In the genomic region with DNA sequence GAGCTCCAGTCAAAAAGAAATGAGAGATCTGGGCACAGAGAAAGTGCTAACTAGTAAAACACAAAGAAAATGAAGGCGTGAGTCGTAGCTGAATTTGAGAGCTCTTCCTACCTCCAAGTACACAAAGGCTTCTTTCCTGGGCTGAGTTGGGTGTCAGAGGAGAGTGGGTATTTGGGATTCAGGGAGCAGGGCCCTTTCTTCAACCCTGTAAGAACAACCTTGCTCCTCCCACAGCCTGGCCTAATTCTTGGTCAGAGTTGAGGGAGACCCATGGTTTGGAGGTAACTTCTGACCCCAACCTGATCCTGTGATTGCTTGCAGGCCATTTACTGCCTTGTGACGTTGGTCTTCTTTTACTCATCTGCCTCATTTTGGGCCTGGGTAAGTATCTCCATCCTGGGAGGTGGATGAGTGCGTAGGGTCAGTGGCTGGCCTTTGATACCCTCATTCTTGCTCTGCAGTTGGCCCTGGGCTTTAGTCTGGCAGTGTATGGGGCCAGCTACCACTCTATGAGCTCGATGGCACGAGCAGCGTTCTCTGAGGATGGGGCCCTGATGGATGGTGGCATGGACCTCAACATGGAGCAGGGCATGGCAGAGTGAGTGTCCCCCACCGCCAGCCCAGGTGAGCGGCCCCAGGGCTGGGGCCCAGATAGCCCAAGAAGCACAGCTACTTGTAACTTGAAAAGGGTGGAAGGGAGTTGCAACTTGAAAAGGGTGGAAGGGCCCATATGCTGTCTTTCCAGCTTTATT, we compare ENCODE assay signal across 9 cellular contexts. TPM values are rescaled to one million over a fixed set of nuclear protein-coding genes. Genes with fewer than 3 reads are reported as not detected.
A peak's percentile ranks its signal among the peaks of the same experiment; 100 is the strongest.
DNase-seq lines count a peak whose midpoint lies in the region; ATAC-seq, FAIRE-seq and TF ChIP-seq lines count a peak whose summit lies in the region.
"Had no signal": no experiment of that assay in that cellular context is flagged by ENCODE, and none has a peak within 500 bp of the region (broad histone marks: within the 10 kb centered on the region; RNA-seq: fewer than 3 reads in every experiment).

No MANE protein-coding gene starts in this region.

- DNase-seq in left ventricle myocardium inferior (no peak), cardiac septum (ENCODE audit: low spot score) (no peak), K562 (ENCODE audit: extremely low read depth in 1 of 4, low spot score in 3 of 4) (no peak), left colon (no peak), uterus (no peak), NCI-H1092 (lab: John Stamatoyannopoulos, UW) (no peak)

- in situ Hi-C loops in K562 (cut with MboI), result no loop called here

- TF ChIP-seq POLR2A in K562 (conservative IDR thresholded peaks at IDR 0.05), result 0 out of 2 replicates have a peak, but pooled peaks have one; percentile 17
- TF ChIP-seq POLR2A in uterus (IDR thresholded peaks at IDR 0.05), result no peak

- POLR2A ChIA-PET in K562 (lab: Yijun Ruan, JAX), result interaction anchor here (1.3 to 2.8 kb wide), 5 partner anchors 10 to 31 kb away, joined by 3 to 31 read pairs (median 6); no protein-coding TSS in a partner anchor

- intact Hi-C loops in left ventricle myocardium inferior (cut with micrococcal nuclease) (no loop called here), cardiac septum (cut with DNase I) (no loop called here), K562 (cut with micrococcal nuclease) (loop anchor here (5.0 kb wide), 1 partner anchor 36 kb away; a partner anchor contains a TSS), left colon (cut with DNase I, micrococcal nuclease) (no loop called here), uterus (cut with DNase I; ENCODE audit: low total_unique reads) (no loop called here)

- H3K27me3 ChIP-seq in left ventricle myocardium inferior (ENCODE audit: low read depth), result no peaks in the 10 kb centered on the region
- H3K27me3 ChIP-seq in K562 (ENCODE audit: control insufficient read depth in 2 of 2, insufficient read depth in 2 of 2, low read length in 2 of 2), result no peaks in the 10 kb centered on the region
- H3K27me3 ChIP-seq in uterus, result no peaks in the 10 kb centered on the region

- peak overlapping the region; percentile 94 to 97 for H3K9ac ChIP-seq in K562 (ENCODE audit: insufficient read depth in 1 of 2, low read depth in 2 of 2, low read length in 2 of 2)

- H3K27ac ChIP-seq in left ventricle myocardium inferior (replicated peaks) (no peak overlapping the region), K562 (ENCODE audit: extremely low read depth, low read depth, low read length) (peak overlapping the region; percentile 19; the same call in 1 of the 3 replicates), mesodermal cell (ENCODE audit: low read depth, low read length, severe bottlenecking) (no peak overlapping the region), uterus (no peak overlapping the region)

- no peak overlapping the region for H2AFZ ChIP-seq in K562 (ENCODE audit: low read depth, low read length)

- TF ChIP-seq EP300 in K562 (IDR thresholded peaks at IDR 0.05; ENCODE audit: low read length), result no peak

- H3K4me2 ChIP-seq in K562 (ENCODE audit: insufficient read depth, low read length), result peak overlapping the region; percentile 100

- peaks cover 21% of the 10 kb centered on the region for H3K79me2 ChIP-seq in K562 (ENCODE audit: control insufficient read depth, insufficient read depth, low read length)

- no peaks in the 10 kb centered on the region for H4K20me1 ChIP-seq in K562 (replicated peaks; ENCODE audit: control insufficient read depth, insufficient read depth, low read length)

- CTCF ChIA-PET in K562 (lab: Yijun Ruan, JAX; ENCODE audit: low intra/inter-chr PET ratio), result no interaction called here

- no peak for ATAC-seq in K562
- no peak for ATAC-seq in left colon
- ATAC-seq in HG02970 (IDR thresholded peaks at IDR 0.05; ENCODE audit: low FRiP score, unreplicated experiment), result no peak

- H3K9me3 ChIP-seq in left ventricle myocardium inferior (replicated peaks) (no peaks in the 10 kb centered on the region), K562 (replicated peaks; ENCODE audit: control insufficient read depth, insufficient read depth, low read depth, low read length) (no peaks in the 10 kb centered on the region), mesodermal cell (ENCODE audit: control insufficient read depth, low read length) (no peaks in the 10 kb centered on the region), uterus (no peaks in the 10 kb centered on the region)

- no TSS peak for BruUV-seq in K562 (replicated peaks; lab: Mats Ljungman, UMichigan)

- peak overlapping the region; percentile 99 for H3K4me3 ChIP-seq in left ventricle myocardium inferior
- H3K4me3 ChIP-seq in K562, result peak overlapping the region; percentile 98
- peak overlapping the region; percentile 100 for H3K4me3 ChIP-seq in mesodermal cell (ENCODE audit: extremely low read depth, insufficient read depth, low read length, poor library complexity, severe bottlenecking)
- peak overlapping the region in 1 of 2 donors; percentile 97 for H3K4me3 ChIP-seq in uterus

- no peaks in the 10 kb centered on the region for H3K9me1 ChIP-seq in K562 (ENCODE audit: control insufficient read depth, insufficient read depth, low read length)

- H3K36me3 ChIP-seq in left ventricle myocardium inferior, result peaks cover 51% of the 10 kb centered on the region
- peaks cover 57% of the 10 kb centered on the region; the same call in 2 of the 3 replicates for H3K36me3 ChIP-seq in K562 (ENCODE audit: control insufficient read depth, insufficient read depth, low read length)
- H3K36me3 ChIP-seq in mesodermal cell (ENCODE audit: control insufficient read depth, insufficient read depth, low read length), result peaks cover 52% of the 10 kb centered on the region
- H3K36me3 ChIP-seq in uterus, result no peaks in the 10 kb centered on the region

- FAIRE-seq in K562 (lab: Jason Lieb, UNC), result no peak
- FAIRE-seq: G401.6 had no signal

- whole genome bisulfite sequencing in K562 (ENCODE audit: insufficient coverage, low coverage, missing lambda C conversion rate), result 83% methylated on average over 9 of the region's 9 CpGs
- WGBS in mesodermal cell (ENCODE audit: insufficient coverage in 2 of 2), 2 experiments, result 98 to 99% methylated on average over 5 to 7 of the region's 9 CpGs

- no peak for TF ChIP-seq RAD21 in K562 (CRISPR knock-in tag; conservative IDR thresholded peaks at IDR 0.05 in 1 of 2, IDR thresholded peaks at IDR 0.05 in 1 of 2)

- H3K4me1 ChIP-seq in left ventricle myocardium inferior (peaks cover 33% of the 10 kb centered on the region), K562 (replicated peaks in 1 of 2; ENCODE audit: control insufficient read depth in 2 of 2, insufficient read depth in 2 of 2, low read length in 2 of 2) (peaks cover 18 to 20% of the 10 kb centered on the region in 2 experiments), mesodermal cell (ENCODE audit: control insufficient read depth, insufficient read depth, low read length, poor library complexity, severe bottlenecking) (peaks cover 10% of the 10 kb centered on the region), uterus (peaks cover 4 to 12% of the 10 kb centered on the region in 2 donors)

- TF ChIP-seq CTCF in left ventricle myocardium inferior (IDR thresholded peaks at IDR 0.05; ENCODE audit: borderline replicate concordance) (no peak), K562 (IDR thresholded peaks at IDR 0.05 in 2 of 3, conservative IDR thresholded peaks at IDR 0.05 in 1 of 3; ENCODE audit: insufficient read depth in 2 of 3, low read depth in 1 of 3, low read length in 3 of 3) (no peak), uterus (IDR thresholded peaks at IDR 0.05) (no peak)

RNA-seq across cellular contexts. Expression of a gene that starts 1.3 kb away (rescaled TPM):
- total RNA-seq in left ventricle myocardium inferior (11.5 TPM), cardiac septum (16.3 TPM), K562 (2014; rRNA removed) (43.6 and 46.8 TPM in 2 replicates), K562 (2014; rRNA removed; fragmentation: Illumina TruSeq; extraction: Trizol) (25.2 and 31.8 TPM in 2 replicates), K562 (2015; rRNA removed; fragmentation: Illumina TruSeq; extraction: Trizol) (33.3 and 37.4 TPM in 2 replicates), K562 (2021) (46.5 and 54.3 TPM in 2 replicates), left colon (10 to 100 TPM; 40.7 to 42.0 TPM), uterus (10 to 100 TPM; 10.2 to 57.9 (median 27.3) TPM)
- total RNA-seq in K562 (2011; cell fraction: chromatin; rRNA removed; ENCODE audit: low replicate concordance), result 63.5 and 134 TPM in 2 replicates
- total RNA-seq in K562 (2011; cell fraction: nucleolus; rRNA removed), result 154 and 182 TPM in 2 replicates
- 105 and 122 TPM in 2 replicates for total RNA-seq in K562 (2011; cell fraction: nucleoplasm; rRNA removed)
- polyA plus RNA-seq in K562 (2011; rRNA removed) (55.8 and 67.8 TPM in 2 replicates), K562 (2014; fragmentation: Illumina TruSeq; extraction: Trizol) (54.1 and 61.7 TPM in 2 replicates), K562 (2014; fragmentation: Nextera tagmentation; extraction: Ambion mirVana) (100 to 1,000 TPM; 233 to 239 TPM), K562 (2014; rRNA removed) (64.4 and 72.6 TPM in 2 replicates)
- polyA plus RNA-seq in K562 (2011; cell fraction: cytosol; rRNA removed), result 113 and 129 TPM in 2 replicates
- polyA plus RNA-seq in K562 (2011; cell fraction: nucleus; rRNA removed), result 65.0 and 95.7 TPM in 2 replicates
- polyA plus RNA-seq in K562 (2012), result 48.4 and 51.3 TPM in 2 replicates
- polyA minus RNA-seq in K562 (2011; rRNA and poly(A)+ RNA removed), result 48.1 and 54.8 TPM in 2 replicates
- 21.3 and 27.6 TPM in 2 replicates for polyA minus RNA-seq in K562 (2011; cell fraction: cytosol; rRNA and poly(A)+ RNA removed)
- 32.0 and 42.5 TPM in 2 replicates for polyA minus RNA-seq in K562 (2011; cell fraction: nucleus; rRNA and poly(A)+ RNA removed)
- 44.5 TPM for polyA plus RNA-seq in mesodermal cell (2013, experiment 1 of 2)
- polyA plus RNA-seq in mesodermal cell (2013, experiment 2 of 2), result 37.3 TPM

RNA-seq across cellular contexts. Expression of a gene that starts 19.1 kb away (rescaled TPM):
- total RNA-seq in left ventricle myocardium inferior (18.0 TPM), cardiac septum (33.4 TPM), K562 (2014; rRNA removed) (47.9 and 57.6 TPM in 2 replicates), K562 (2014; rRNA removed; fragmentation: Illumina TruSeq; extraction: Trizol) (16.2 and 26.9 TPM in 2 replicates), K562 (2015; rRNA removed; fragmentation: Illumina TruSeq; extraction: Trizol) (21.1 and 21.8 TPM in 2 replicates), K562 (2021) (113 and 126 TPM in 2 replicates), left colon (10 to 100 TPM; 29.7 to 42.7 TPM), uterus (10 to 100 TPM in 3 of 4 donors, 1 to 10 TPM in 1; 2.3 to 37.6 (median 11.8) TPM)
- 215 and 563 TPM in 2 replicates for total RNA-seq in K562 (2011; cell fraction: chromatin; rRNA removed; ENCODE audit: low replicate concordance)
- 341 and 352 TPM in 2 replicates for total RNA-seq in K562 (2011; cell fraction: nucleolus; rRNA removed)
- 210 and 234 TPM in 2 replicates for total RNA-seq in K562 (2011; cell fraction: nucleoplasm; rRNA removed)
- polyA plus RNA-seq in K562 (2011; rRNA removed) (32.3 and 65.2 TPM in 2 replicates), K562 (2014; fragmentation: Illumina TruSeq; extraction: Trizol) (48.2 and 49.9 TPM in 2 replicates), K562 (2014; fragmentation: Nextera tagmentation; extraction: Ambion mirVana) (10 to 100 TPM; 18.7 to 19.2 TPM), K562 (2014; rRNA removed) (63.0 and 63.7 TPM in 2 replicates)
- polyA plus RNA-seq in K562 (2011; cell fraction: cytosol; rRNA removed), result 33.8 and 42.7 TPM in 2 replicates
- 385 and 440 TPM in 2 replicates for polyA plus RNA-seq in K562 (2011; cell fraction: nucleus; rRNA removed)
- polyA plus RNA-seq in K562 (2012), result 73.5 and 82.7 TPM in 2 replicates
- polyA minus RNA-seq in K562 (2011; rRNA and poly(A)+ RNA removed), result 19.6 and 21.8 TPM in 2 replicates
- 36.4 and 51.4 TPM in 2 replicates for polyA minus RNA-seq in K562 (2011; cell fraction: cytosol; rRNA and poly(A)+ RNA removed)
- 49.3 and 53.6 TPM in 2 replicates for polyA minus RNA-seq in K562 (2011; cell fraction: nucleus; rRNA and poly(A)+ RNA removed)
- polyA plus RNA-seq in mesodermal cell (2013, experiment 1 of 2), result 71.7 TPM
- 59.8 TPM for polyA plus RNA-seq in mesodermal cell (2013, experiment 2 of 2)

RNA-seq across cellular contexts. Expression of a gene that starts 20.6 kb away (rescaled TPM):
- 1.3 TPM for total RNA-seq in left ventricle myocardium inferior
- total RNA-seq in cardiac septum, result 1.1 TPM
- total RNA-seq in K562 (2011; cell fraction: chromatin; rRNA removed; ENCODE audit: low replicate concordance), result 11.2 and 22.6 TPM in 2 replicates
- total RNA-seq in K562 (2011; cell fraction: nucleolus; rRNA removed), result 13.6 and 15.5 TPM in 2 replicates
- 10.0 and 10.3 TPM in 2 replicates for total RNA-seq in K562 (2011; cell fraction: nucleoplasm; rRNA removed)
- total RNA-seq in K562 (2014; rRNA removed), result 1.2 and 1.6 TPM in 2 replicates
- total RNA-seq in K562 (2014; rRNA removed; fragmentation: Illumina TruSeq; extraction: Trizol), result 0.69 and 0.70 TPM in 2 replicates
- 0.72 TPM in 2 replicates for total RNA-seq in K562 (2015; rRNA removed; fragmentation: Illumina TruSeq; extraction: Trizol)
- total RNA-seq in K562 (2021), result 2.5 and 3.1 TPM in 2 replicates
- 2.6 and 3.4 TPM in 2 replicates for polyA plus RNA-seq in K562 (2011; rRNA removed)
- 1.8 and 2.4 TPM in 2 replicates for polyA plus RNA-seq in K562 (2011; cell fraction: cytosol; rRNA removed)
- polyA plus RNA-seq in K562 (2011; cell fraction: nucleus; rRNA removed), result 25.0 and 34.4 TPM in 2 replicates
- polyA plus RNA-seq in K562 (2012), result 2.1 and 3.4 TPM in 2 replicates
- 1.5 and 1.8 TPM in 2 replicates for polyA plus RNA-seq in K562 (2014; fragmentation: Illumina TruSeq; extraction: Trizol)
- polyA plus RNA-seq in K562 (2014; fragmentation: Nextera tagmentation; extraction: Ambion mirVana), result under 1 TPM; 0.06 to 0.07 TPM
- 2.7 and 2.8 TPM in 2 replicates for polyA plus RNA-seq in K562 (2014; rRNA removed)
- 1.2 and 1.3 TPM in 2 replicates for polyA minus RNA-seq in K562 (2011; rRNA and poly(A)+ RNA removed)
- 0.91 and 1.5 TPM in 2 replicates for polyA minus RNA-seq in K562 (2011; cell fraction: cytosol; rRNA and poly(A)+ RNA removed)
- polyA minus RNA-seq in K562 (2011; cell fraction: nucleus; rRNA and poly(A)+ RNA removed), result 4.4 and 4.7 TPM in 2 replicates
- polyA plus RNA-seq in mesodermal cell (2013, experiment 1 of 2), result 8.8 TPM
- 7.5 TPM for polyA plus RNA-seq in mesodermal cell (2013, experiment 2 of 2)
- total RNA-seq in left colon, result 1 to 10 TPM in 1 of 2 donors, under 1 TPM in 1; 0.61 to 1.3 TPM
- 1 to 10 TPM in 2 of 4 donors, under 1 TPM in 1, not detected in 1; 0.55 to 1.9 (median 1.3) TPM for total RNA-seq in uterus

RNA-seq across cellular contexts. Expression of a gene that starts 29.3 kb away (rescaled TPM):
- 0.80 TPM for total RNA-seq in left ventricle myocardium inferior
- 0.92 TPM for total RNA-seq in cardiac septum
- 12.1 and 42.9 TPM in 2 replicates for total RNA-seq in K562 (2011; cell fraction: chromatin; rRNA removed; ENCODE audit: low replicate concordance)
- 32.0 and 40.1 TPM in 2 replicates for total RNA-seq in K562 (2011; cell fraction: nucleolus; rRNA removed)
- total RNA-seq in K562 (2011; cell fraction: nucleoplasm; rRNA removed), result 12.4 and 17.4 TPM in 2 replicates
- 1.9 and 3.1 TPM in 2 replicates for total RNA-seq in K562 (2014; rRNA removed)
- 0.48 and 0.58 TPM in 2 replicates for total RNA-seq in K562 (2014; rRNA removed; fragmentation: Illumina TruSeq; extraction: Trizol)
- 1.5 and 1.7 TPM in 2 replicates for total RNA-seq in K562 (2015; rRNA removed; fragmentation: Illumina TruSeq; extraction: Trizol)
- 3.9 and 4.6 TPM in 2 replicates for total RNA-seq in K562 (2021)
- polyA plus RNA-seq in K562 (2011; rRNA removed), result 2.5 and 4.0 TPM in 2 replicates
- polyA plus RNA-seq in K562 (2011; cell fraction: cytosol; rRNA removed), result 2.2 and 3.1 TPM in 2 replicates
- polyA plus RNA-seq in K562 (2011; cell fraction: nucleus; rRNA removed), result 35.2 and 59.8 TPM in 2 replicates
- 3.7 and 5.7 TPM in 2 replicates for polyA plus RNA-seq in K562 (2012)
- polyA plus RNA-seq in K562 (2014; fragmentation: Illumina TruSeq; extraction: Trizol), result 0.82 and 1.3 TPM in 2 replicates
- under 1 TPM; 0.04 to 0.06 TPM for polyA plus RNA-seq in K562 (2014; fragmentation: Nextera tagmentation; extraction: Ambion mirVana)
- 5.1 and 5.2 TPM in 2 replicates for polyA plus RNA-seq in K562 (2014; rRNA removed)
- polyA minus RNA-seq in K562 (2011; rRNA and poly(A)+ RNA removed), result 0.51 and 0.53 TPM in 2 replicates
- 0.57 and 1.3 TPM in 2 replicates for polyA minus RNA-seq in K562 (2011; cell fraction: cytosol; rRNA and poly(A)+ RNA removed)
- 5.8 and 7.3 TPM in 2 replicates for polyA minus RNA-seq in K562 (2011; cell fraction: nucleus; rRNA and poly(A)+ RNA removed)
- 2.7 TPM for polyA plus RNA-seq in mesodermal cell (2013, experiment 1 of 2)
- 2.3 TPM for polyA plus RNA-seq in mesodermal cell (2013, experiment 2 of 2)
- 10 to 100 TPM; 58.1 to 60.5 TPM for total RNA-seq in left colon
- total RNA-seq in uterus, result 1 to 10 TPM in 2 of 4 donors, not detected in 2; 1.6 to 5.4 TPM

RNA-seq across cellular contexts. Expression of a gene that starts 36.3 kb away (rescaled TPM):
- total RNA-seq in left ventricle myocardium inferior (35.9 TPM), cardiac septum (34.4 TPM), K562 (2014; rRNA removed) (109 and 145 TPM in 2 replicates), K562 (2014; rRNA removed; fragmentation: Illumina TruSeq; extraction: Trizol) (52.8 and 64.0 TPM in 2 replicates), K562 (2015; rRNA removed; fragmentation: Illumina TruSeq; extraction: Trizol) (105 and 106 TPM in 2 replicates), K562 (2021) (114 and 115 TPM in 2 replicates), left colon (10 to 100 TPM; 59.1 to 81.4 TPM), uterus (100 to 1,000 TPM in 1 of 4 donors, 10 to 100 TPM in 3; 49.2 to 294 (median 77.1) TPM)
- total RNA-seq in K562 (2011; cell fraction: chromatin; rRNA removed; ENCODE audit: low replicate concordance), result 211 and 651 TPM in 2 replicates
- 388 and 435 TPM in 2 replicates for total RNA-seq in K562 (2011; cell fraction: nucleolus; rRNA removed)
- 240 and 280 TPM in 2 replicates for total RNA-seq in K562 (2011; cell fraction: nucleoplasm; rRNA removed)
- polyA plus RNA-seq in K562 (2011; rRNA removed) (83.4 and 101 TPM in 2 replicates), K562 (2014; fragmentation: Illumina TruSeq; extraction: Trizol) (127 and 129 TPM in 2 replicates), K562 (2014; fragmentation: Nextera tagmentation; extraction: Ambion mirVana) (10 to 100 TPM in 1 of 2 experiments, 1 to 10 TPM in 1; 9.7 to 18.9 TPM), K562 (2014; rRNA removed) (139 and 150 TPM in 2 replicates)
- 110 and 215 TPM in 2 replicates for polyA plus RNA-seq in K562 (2011; cell fraction: cytosol; rRNA removed)
- 277 and 411 TPM in 2 replicates for polyA plus RNA-seq in K562 (2011; cell fraction: nucleus; rRNA removed)
- polyA plus RNA-seq in K562 (2012), result 96.3 and 105 TPM in 2 replicates
- 61.7 and 80.1 TPM in 2 replicates for polyA minus RNA-seq in K562 (2011; rRNA and poly(A)+ RNA removed)
- polyA minus RNA-seq in K562 (2011; cell fraction: cytosol; rRNA and poly(A)+ RNA removed), result 51.9 and 58.9 TPM in 2 replicates
- polyA minus RNA-seq in K562 (2011; cell fraction: nucleus; rRNA and poly(A)+ RNA removed), result 108 and 112 TPM in 2 replicates
- 69.4 TPM for polyA plus RNA-seq in mesodermal cell (2013, experiment 1 of 2)
- 57.6 TPM for polyA plus RNA-seq in mesodermal cell (2013, experiment 2 of 2)
